15 cellular contexts compared by ENCODE assay signal in the genomic region with DNA sequence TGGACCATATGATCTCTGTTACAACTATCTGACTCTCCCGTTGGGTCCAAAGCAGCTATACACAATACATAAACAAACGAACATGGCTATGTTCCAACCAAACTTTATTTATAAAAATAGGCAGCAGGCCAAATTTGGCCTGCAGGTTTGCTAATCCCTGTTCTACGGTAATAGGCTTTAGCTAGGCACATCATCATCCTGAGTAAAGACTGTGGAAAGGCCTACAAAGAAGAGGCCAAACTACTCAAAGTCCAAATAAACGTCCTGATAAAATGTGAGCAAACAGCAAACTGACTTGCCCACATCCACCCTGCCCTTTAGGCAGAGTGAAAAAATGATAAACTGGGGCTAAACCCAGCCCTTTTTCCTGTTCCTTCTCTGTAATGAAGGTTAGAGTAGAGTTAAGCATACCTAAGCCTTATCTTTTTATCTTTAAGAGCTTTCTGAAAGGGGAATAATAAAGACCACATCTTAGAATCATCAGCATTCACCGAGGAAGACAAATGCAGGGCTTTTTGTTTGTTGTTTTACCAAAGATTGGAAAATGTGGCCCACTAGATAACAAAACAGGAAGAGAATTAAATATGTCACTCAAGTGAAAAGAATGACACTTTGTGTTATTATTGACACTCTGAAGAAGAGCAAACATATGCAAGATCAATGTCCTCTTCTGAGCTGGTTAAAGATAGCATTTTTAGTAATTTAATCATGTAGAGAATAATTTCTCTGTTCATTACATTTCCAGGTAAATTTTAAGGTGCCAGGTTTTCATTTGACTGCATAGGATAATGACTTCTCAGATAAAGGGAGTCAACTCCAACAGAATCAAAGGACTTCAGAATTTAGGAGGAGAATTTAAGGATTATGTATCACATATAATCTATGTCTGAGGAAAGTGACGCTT.
DNase-seq lines count a peak whose midpoint lies in the region; ATAC-seq and TF ChIP-seq lines count a peak whose summit lies in the region.
"Had no signal": no experiment of that assay in that cellular context is flagged by ENCODE, and none has a peak within 500 bp of the region (broad histone marks: within the 10 kb centered on the region; RNA-seq: fewer than 3 reads in every experiment).

No MANE protein-coding gene starts in this region.

- H3K36me3 ChIP-seq in esophagus muscularis mucosa, result peaks cover 0 to 16% (median 3%) of the 10 kb centered on the region in 4 donors
- H3K36me3 ChIP-seq: ovary, thoracic aorta had no signal

- H3K4me3 Mint-ChIP-seq in natural killer cell, result no peak overlapping the region
- H3K4me3 Mint-ChIP-seq in natural killer cell treated with Interleukin-12 subunit alpha and Interleukin-12 subunit beta and Interleukin-15 and Interleukin-18, amount 100 ng/mL, for 72 hours, result no peak overlapping the region
- H3K4me3 Mint-ChIP-seq in activated T-helper 17 cell treated with anti-CD3 and anti-CD28 coated beads, Interleukin-2, amount 50 U/mL, for 72 hours, result peak overlapping the region; percentile 17

- TF ChIP-seq CTCF in natural killer cell (IDR thresholded peaks at IDR 0.05) (no peak), esophagus muscularis mucosa (IDR thresholded peaks at IDR 0.05) (no peak)

- H3K36me3 Mint-ChIP-seq in natural killer cell, result no peaks in the 10 kb centered on the region
- H3K36me3 Mint-ChIP-seq in natural killer cell treated with Interleukin-12 subunit alpha and Interleukin-12 subunit beta and Interleukin-15 and Interleukin-18, amount 100 ng/mL, for 72 hours, result no peaks in the 10 kb centered on the region
- peaks cover 39% of the 10 kb centered on the region for H3K36me3 Mint-ChIP-seq in activated T-helper 17 cell treated with anti-CD3 and anti-CD28 coated beads, Interleukin-2, amount 50 U/mL, for 72 hours (ENCODE audit: low read depth)

- no peak overlapping the region for H3K27ac ChIP-seq in esophagus muscularis mucosa (replicated peaks in 1 of 4)
- H3K27ac ChIP-seq: BLaER1, ovary, RWPE1 had no signal

- no peaks in the 10 kb centered on the region for H3K27me3 Mint-ChIP-seq in natural killer cell (ENCODE audit: low read depth in 2 of 2)
- no peaks in the 10 kb centered on the region for H3K27me3 Mint-ChIP-seq in natural killer cell treated with Interleukin-12 subunit alpha and Interleukin-12 subunit beta and Interleukin-15 and Interleukin-18, amount 100 ng/mL, for 72 hours
- no peaks in the 10 kb centered on the region for H3K27me3 Mint-ChIP-seq in activated T-helper 17 cell treated with anti-CD3 and anti-CD28 coated beads, Interleukin-2, amount 50 U/mL, for 72 hours

- no peaks in the 10 kb centered on the region for H3K9me3 Mint-ChIP-seq in natural killer cell
- H3K9me3 Mint-ChIP-seq in natural killer cell treated with Interleukin-12 subunit alpha and Interleukin-12 subunit beta and Interleukin-15 and Interleukin-18, amount 100 ng/mL, for 72 hours, result no peaks in the 10 kb centered on the region
- H3K9me3 Mint-ChIP-seq in activated T-helper 17 cell treated with anti-CD3 and anti-CD28 coated beads, Interleukin-2, amount 50 U/mL, for 72 hours, result no peaks in the 10 kb centered on the region

- TF ChIP-seq POLR2A in esophagus muscularis mucosa (IDR thresholded peaks at IDR 0.05; ENCODE audit: low read depth), result no peak

- peaks cover 9 to 25% (median 17%) of the 10 kb centered on the region in 4 donors for H3K4me1 ChIP-seq in esophagus muscularis mucosa
- H3K4me1 ChIP-seq: BLaER1 had no signal

- H3K27ac Mint-ChIP-seq in natural killer cell, result peak overlapping the region; percentile 26 to 56
- H3K27ac Mint-ChIP-seq in natural killer cell treated with Interleukin-12 subunit alpha and Interleukin-12 subunit beta and Interleukin-15 and Interleukin-18, amount 100 ng/mL, for 72 hours, result peak overlapping the region in 1 of 2 donors; percentile 32
- peak overlapping the region; percentile 70 for H3K27ac Mint-ChIP-seq in activated T-helper 17 cell treated with anti-CD3 and anti-CD28 coated beads, Interleukin-2, amount 50 U/mL, for 72 hours

- H3K27me3 ChIP-seq in esophagus muscularis mucosa, result no peaks in the 10 kb centered on the region
- H3K27me3 ChIP-seq: BLaER1, ovary had no signal

- TF ChIP-seq EP300 in esophagus muscularis mucosa (IDR thresholded peaks at IDR 0.05), result no peak

- ATAC-seq in natural killer cell (no peak), left lobe of liver (peak; percentile 91), GM19452 (IDR thresholded peaks at IDR 0.05; ENCODE audit: unreplicated experiment) (no peak)
- no peak for ATAC-seq in natural killer cell treated with Interleukin-12 subunit alpha and Interleukin-12 subunit beta and Interleukin-15 and Interleukin-18, amount 100 ng/mL, for 72 hours
- peak; percentile 20 for ATAC-seq in activated T-helper 17 cell treated with anti-CD3 and anti-CD28 coated beads, Interleukin-2, amount 50 U/mL, for 72 hours (replicated peaks)

- intact Hi-C loops in natural killer cell (cut with micrococcal nuclease) (no loop called here), esophagus muscularis mucosa (cut with DNase I) (no loop called here)

- H3K4me1 Mint-ChIP-seq in natural killer cell, result peaks cover 5 to 16% of the 10 kb centered on the region in 2 donors
- peaks cover 0 to 9% of the 10 kb centered on the region in 2 donors for H3K4me1 Mint-ChIP-seq in natural killer cell treated with Interleukin-12 subunit alpha and Interleukin-12 subunit beta and Interleukin-15 and Interleukin-18, amount 100 ng/mL, for 72 hours (ENCODE audit: low read depth in 2 of 2)
- peaks cover 21% of the 10 kb centered on the region for H3K4me1 Mint-ChIP-seq in activated T-helper 17 cell treated with anti-CD3 and anti-CD28 coated beads, Interleukin-2, amount 50 U/mL, for 72 hours

- no peak for DNase-seq in natural killer cell
- no peak for DNase-seq in natural killer cell treated with Interleukin-12 subunit alpha and Interleukin-12 subunit beta and Interleukin-15 and Interleukin-18, amount 100 ng/mL, for 72 hours (ENCODE audit: low spot score)
- DNase-seq in left lobe of liver (ENCODE audit: low spot score), result no peak
- no peak for DNase-seq in activated gamma-delta T cell treated with Interleukin-2 at 50 U/mL for 16 hours
- DNase-seq in NCI-H1092 treated with DMSO at 0.1 percent for 48 hours (lab: John Stamatoyannopoulos, UW), result no peak
- no peak for DNase-seq in esophagus muscularis mucosa (ENCODE audit: extremely low spot score)
- DNase-seq: activated CD4-positive, alpha-beta T cell treated with anti-CD3 and anti-CD28 coated beads for 48 hours; islet precursor cell; NCI-H2107; ovary had no signal

- no peak overlapping the region for H3K4me3 ChIP-seq in esophagus muscularis mucosa
- H3K4me3 ChIP-seq: BLaER1, ovary, thoracic aorta had no signal

- WGBS in esophagus muscularis mucosa, result 78% methylated on average over 6 of the region's 6 CpGs

- no peaks in the 10 kb centered on the region for H3K9me3 ChIP-seq in esophagus muscularis mucosa
- H3K9me3 ChIP-seq: BLaER1, ovary, thoracic aorta had no signal

Comparison
In these comparisons a context has a peak if more than half of its experiments do, and no peak if none do; other contexts are left out.
1. ATAC-seq: peak in activated T-helper 17 cell treated with anti-CD3 and anti-CD28 coated beads, Interleukin-2, amount 50 U/mL, for 72 hours (single experiment) and left lobe of liver (single experiment); none in natural killer cell (0 of 3), natural killer cell treated with Interleukin-12 subunit alpha and Interleukin-12 subunit beta and Interleukin-15 and Interleukin-18, amount 100 ng/mL, for 72 hours (0 of 2) and GM19452 (single experiment).